In the genomic region with DNA sequence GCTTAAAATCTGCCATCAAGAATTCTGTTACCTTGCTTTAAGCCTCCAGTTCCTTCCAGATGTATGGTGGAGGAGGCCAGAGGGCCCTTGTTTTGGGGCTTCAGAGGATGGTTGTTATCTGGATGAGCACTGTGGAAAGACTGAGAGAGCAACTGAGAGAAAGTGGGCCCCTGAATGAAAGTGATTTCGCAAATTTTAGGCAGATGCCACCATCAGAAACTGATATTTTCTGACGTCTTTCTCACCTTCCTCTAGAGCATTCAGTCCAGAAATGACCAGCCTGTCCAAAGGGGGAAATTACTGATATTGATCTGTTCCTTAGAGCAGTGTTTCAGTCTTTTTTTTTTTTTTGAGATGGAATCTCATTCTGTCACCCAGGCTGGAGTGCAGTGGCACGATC, we compare ENCODE assay signal across 17 cellular contexts. TPM values are rescaled to one million over a fixed set of nuclear protein-coding genes. Genes with fewer than 3 reads are reported as not detected.
A peak's percentile ranks its signal among the peaks of the same experiment; 100 is the strongest.
DNase-seq lines count a peak whose midpoint lies in the region; ATAC-seq and TF ChIP-seq lines count a peak whose summit lies in the region.
"Had no signal": no experiment of that assay in that cellular context is flagged by ENCODE, and none has a peak within 500 bp of the region (broad histone marks: within the 10 kb centered on the region; RNA-seq: fewer than 3 reads in every experiment).

No MANE protein-coding gene starts in this region.

- peak overlapping the region in 3 of 4 donors; percentile 47 to 91 (median 89) for H3K27ac ChIP-seq in Peyer's patch
- peak overlapping the region; percentile 60 to 91 for H3K27ac ChIP-seq in esophagus (ENCODE audit: low read depth in 2 of 2, low read length in 1 of 2)
- H3K27ac ChIP-seq in brain microvascular endothelial cell = no peak overlapping the region
- H3K27ac ChIP-seq: ascending aorta, HL-60, upper lobe of right lung had no signal

- TF ChIP-seq CTCF in Peyer's patch (IDR thresholded peaks at IDR 0.05) (no peak), brain microvascular endothelial cell (IDR thresholded peaks at IDR 0.05; ENCODE audit: low read depth, low read length, missing control alignments) (no peak)

- 70 to 81% methylated on average over 3 of the region's 3 CpGs for WGBS in esophagus, 2 donors

- H3K4me1 ChIP-seq in Peyer's patch = peaks cover 0 to 54% (median 2%) of the 10 kb centered on the region in 4 donors
- H3K4me1 ChIP-seq in esophagus (ENCODE audit: control insufficient read depth in 2 of 2, insufficient read depth in 2 of 2, low read length in 1 of 2) = peaks cover 0 to 19% of the 10 kb centered on the region in 2 donors
- H3K4me1 ChIP-seq: ascending aorta had no signal

- in situ Hi-C loops in brain microvascular endothelial cell (cut with HindIII; ENCODE audit: low pct_ligation_motif_present, low sequenced_read_pairs) = no loop called here

- H3K36me3 ChIP-seq in Peyer's patch = peaks cover 0 to 16% (median 0%) of the 10 kb centered on the region in 3 donors
- H3K36me3 ChIP-seq in esophagus (ENCODE audit: control insufficient read depth in 2 of 2, insufficient read depth in 2 of 2, low read length in 1 of 2) = peaks cover 0 to 3% of the 10 kb centered on the region in 2 donors
- H3K36me3 ChIP-seq in brain microvascular endothelial cell (replicated peaks) = peaks cover 10% of the 10 kb centered on the region
- H3K36me3 ChIP-seq: ascending aorta, pancreas had no signal

- no peaks in the 10 kb centered on the region for H3K27me3 ChIP-seq in Peyer's patch
- H3K27me3 ChIP-seq in esophagus (ENCODE audit: control insufficient read depth in 1 of 2, insufficient read depth in 2 of 2, low read length in 2 of 2) = no peaks in the 10 kb centered on the region
- no peaks in the 10 kb centered on the region for H3K27me3 ChIP-seq in brain microvascular endothelial cell (replicated peaks)
- H3K27me3 ChIP-seq: ascending aorta, pancreas, upper lobe of right lung had no signal

- H3K9me3 ChIP-seq in Peyer's patch (no peaks in the 10 kb centered on the region), esophagus (ENCODE audit: control insufficient read depth in 2 of 2, insufficient read depth in 1 of 2, low read depth in 1 of 2, low read length in 1 of 2) (no peaks in the 10 kb centered on the region)
- H3K9me3 ChIP-seq: ascending aorta, pancreas, upper lobe of right lung had no signal

- TF ChIP-seq POLR2A in Peyer's patch (IDR thresholded peaks at IDR 0.05) = no peak

- ATAC-seq in GM21576 (IDR thresholded peaks at IDR 0.05; ENCODE audit: unreplicated experiment) = no peak

- H3K4me3 ChIP-seq in Peyer's patch (peak overlapping the region in 1 of 4 donors; percentile 13), esophagus (ENCODE audit: low read depth in 1 of 2, low read length in 2 of 2) (no peak overlapping the region), brain microvascular endothelial cell (ENCODE audit: low read depth, low read length) (no peak overlapping the region)
- H3K4me3 ChIP-seq: ascending aorta, pancreas, upper lobe of right lung had no signal

- peak; percentile 52 for DNase-seq in activated CD4-positive, alpha-beta T cell treated with anti-CD3 and anti-CD28 coated beads for 48 hours
- DNase-seq in activated CD4-positive, alpha-beta T cell treated with anti-CD3 and anti-CD28 coated beads for 4 hours = no peak
- DNase-seq in Peyer's patch (no peak), brain microvascular endothelial cell (no peak), mucosa of gallbladder (ENCODE audit: low spot score) (no peak)
- peak; percentile 46 for DNase-seq in stimulated activated CD8-positive, alpha-beta memory T cell treated with anti-CD3 and anti-CD28 coated beads, Interleukin-4, amount 100 ng/mL, for 48 hours
- DNase-seq: effector CD8-positive, alpha-beta T cell; immature natural killer cell; Kasumi-1; mesendoderm; NCI-H1694; upper lobe of right lung had no signal

RNA-seq across cellular contexts. Expression of gene B3GNT5, which starts 13.4 kb away (rescaled TPM):
- total RNA-seq in Peyer's patch = 10 to 100 TPM; 15.7 to 66.2 (median 42.2) TPM
- polyA plus RNA-seq in esophagus = 10 to 100 TPM; 19.8 to 21.6 TPM
- total RNA-seq in mucosa of gallbladder = 27.1 TPM

Comparison
In these comparisons a context has a peak if more than half of its experiments do, and no peak if none do; other contexts are left out.
1. DNase-seq: peak in activated CD4-positive, alpha-beta T cell treated with anti-CD3 and anti-CD28 coated beads for 48 hours (single experiment) and stimulated activated CD8-positive, alpha-beta memory T cell treated with anti-CD3 and anti-CD28 coated beads, Interleukin-4, amount 100 ng/mL, for 48 hours (single experiment); none in activated CD4-positive, alpha-beta T cell treated with anti-CD3 and anti-CD28 coated beads for 4 hours (0 of 2), Peyer's patch (0 of 3), brain microvascular endothelial cell (single experiment) and mucosa of gallbladder (single experiment).